Comparison of ENCODE assay signal across 10 cellular contexts in the genomic region with DNA sequence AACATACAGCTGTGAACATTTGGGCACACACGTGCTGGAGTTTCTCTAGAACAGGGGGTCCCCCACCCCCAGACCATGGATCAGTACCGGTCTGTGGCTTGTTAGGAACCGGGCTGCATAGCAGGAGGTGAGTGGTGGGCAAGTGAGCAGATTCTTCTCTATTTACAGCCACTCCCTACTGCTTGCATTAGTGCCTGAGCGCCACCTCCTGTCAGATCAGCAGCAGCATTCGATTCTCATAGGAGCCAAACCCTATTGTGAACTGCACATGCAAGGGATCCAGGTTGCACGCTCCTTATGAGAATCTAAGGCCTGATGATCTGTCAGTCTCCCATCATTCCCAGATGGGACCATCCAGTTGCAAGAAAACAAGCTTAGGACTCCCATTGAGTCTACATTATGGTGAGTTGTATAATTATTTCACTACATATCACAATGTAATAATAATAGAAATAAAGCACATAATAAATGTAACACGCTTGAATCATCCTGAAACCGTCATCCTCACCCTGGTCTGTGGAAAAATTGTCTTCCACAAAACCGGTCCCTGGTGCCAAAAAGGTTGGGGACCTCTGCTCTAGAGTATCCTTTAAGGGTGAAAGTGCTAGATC. TPM values are rescaled to one million over a fixed set of nuclear protein-coding genes. Genes with fewer than 3 reads are reported as not detected.
DNase-seq lines count a peak whose midpoint lies in the region; ATAC-seq and TF ChIP-seq lines count a peak whose summit lies in the region.
"Had no signal": no experiment of that assay in that cellular context is flagged by ENCODE, and none has a peak within 500 bp of the region (broad histone marks: within the 10 kb centered on the region; RNA-seq: fewer than 3 reads in every experiment).

No MANE protein-coding gene starts in this region.

- TF ChIP-seq POLR2A in esophagus muscularis mucosa (IDR thresholded peaks at IDR 0.05; ENCODE audit: low read depth) = no peak

- no peaks in the 10 kb centered on the region for H3K4me1 ChIP-seq in esophagus muscularis mucosa

- TF ChIP-seq CTCF in GM12872 (IDR thresholded peaks at IDR 0.05; ENCODE audit: insufficient read depth, low read depth, low read length) = peak; percentile 63
- TF ChIP-seq CTCF in esophagus muscularis mucosa (IDR thresholded peaks at IDR 0.05) = peak in 1 of 3 experiments; percentile 12

- WGBS in esophagus muscularis mucosa = 79% methylated on average over 9 of the region's 9 CpGs

- no peak overlapping the region for H3K4me3 ChIP-seq in esophagus muscularis mucosa
- H3K4me3 ChIP-seq: heart right ventricle had no signal

- no peaks in the 10 kb centered on the region for H3K9me3 ChIP-seq in esophagus muscularis mucosa
- H3K9me3 ChIP-seq: heart right ventricle had no signal

- no peak for ATAC-seq in GM21723 (IDR thresholded peaks at IDR 0.05; ENCODE audit: unreplicated experiment)
- no peak for ATAC-seq in esophagus mucosa
- ATAC-seq: heart right ventricle had no signal

- H3K27me3 ChIP-seq in esophagus muscularis mucosa = no peaks in the 10 kb centered on the region
- H3K27me3 ChIP-seq: heart right ventricle had no signal

- H3K27ac ChIP-seq in esophagus muscularis mucosa (replicated peaks in 1 of 4) = no peak overlapping the region
- H3K27ac ChIP-seq: heart right ventricle had no signal

- intact Hi-C loops in esophagus muscularis mucosa (cut with DNase I) = no loop called here

- DNase-seq in A172 (ENCODE audit: low spot score) (peak; percentile 19), NCI-H748 (lab: John Stamatoyannopoulos, UW; ENCODE audit: unreplicated experiment) (peak; percentile 62), ecto neural progenitor cell (ENCODE audit: low spot score) (peak; percentile 53), esophagus muscularis mucosa (ENCODE audit: extremely low spot score) (no peak), RPMI8226 (no peak)
- DNase-seq: heart right ventricle had no signal

- TF ChIP-seq EP300 in esophagus muscularis mucosa (IDR thresholded peaks at IDR 0.05) = no peak

- H3K36me3 ChIP-seq in esophagus muscularis mucosa = no peaks in the 10 kb centered on the region
- H3K36me3 ChIP-seq: heart right ventricle had no signal

RNA-seq across cellular contexts. Expression of a gene that starts 25.8 kb away (rescaled TPM):
- 0.02 TPM in 1 of 2 replicates, not detected in the other for total RNA-seq in A172 (2014; rRNA removed; shearing (Covaris generic))
- total RNA-seq in esophagus muscularis mucosa = not detected
- total RNA-seq in esophagus mucosa = not detected
- total RNA-seq: heart right ventricle; T-helper 2 cell treated with Interferon-gamma antibody and Interleukin-4, amounts not matched to agents 100 ng/mL and 5 ng/mL, for 36 hours had no signal

RNA-seq across cellular contexts. Expression of a gene that starts 44.9 kb away (rescaled TPM):
- 37.5 and 39.6 TPM in 2 replicates for total RNA-seq in A172 (2014; rRNA removed; shearing (Covaris generic))
- total RNA-seq in esophagus muscularis mucosa = 10 to 100 TPM; 18.2 to 30.9 (median 27.6) TPM
- total RNA-seq in esophagus mucosa = 15.1 TPM

Comparison
In these comparisons a context has a peak if more than half of its experiments do, and no peak if none do; other contexts are left out.
1. DNase-seq: peak in A172 (single experiment), NCI-H748 (single experiment) and ecto neural progenitor cell (single experiment); none in esophagus muscularis mucosa (single experiment) and RPMI8226 (single experiment).